ENCODE assay signal across 8 cellular contexts in the genomic region with DNA sequence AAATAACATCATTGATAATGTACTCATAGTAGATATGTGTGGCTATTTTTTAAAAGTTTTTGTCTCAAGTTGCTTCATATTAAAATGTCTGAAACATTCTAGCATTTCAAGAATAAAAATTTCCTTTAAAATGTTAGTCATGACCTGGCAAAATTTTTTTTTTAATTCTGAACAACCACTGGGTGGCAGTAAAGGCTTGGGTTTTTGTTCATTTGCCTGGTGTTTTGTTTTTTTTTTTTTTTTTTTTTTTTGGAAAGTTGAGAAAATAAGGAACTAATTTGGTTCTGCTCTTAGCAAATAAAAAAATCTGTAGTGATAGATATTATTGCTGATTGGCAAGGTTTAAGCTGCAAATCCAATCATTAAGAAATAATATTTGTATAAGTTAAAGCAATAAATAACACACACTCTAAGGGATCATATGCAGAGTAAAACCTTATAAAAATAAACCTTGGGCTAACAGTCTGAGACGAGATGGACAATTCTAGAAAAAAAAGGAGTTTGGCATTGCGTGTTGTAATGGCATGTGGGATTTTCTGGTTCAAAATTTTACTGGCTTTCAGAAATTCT.
DNase-seq lines count a peak whose midpoint lies in the region; ATAC-seq, FAIRE-seq and TF ChIP-seq lines count a peak whose summit lies in the region.

No MANE protein-coding gene starts in this region.

- H3K4me3 ChIP-seq in K562 (no peak overlapping the region), lower lobe of right lung (no peak overlapping the region)

- no peaks in the 10 kb centered on the region for H3K79me2 ChIP-seq in K562 (ENCODE audit: control insufficient read depth, insufficient read depth, low read length)

- H3K9me1 ChIP-seq in K562 (ENCODE audit: control insufficient read depth, insufficient read depth, low read length) = no peaks in the 10 kb centered on the region

- peak; percentile 4 to 11 for DNase-seq in activated T-cell treated with anti-CD3 and anti-CD28 coated beads, Interleukin-2, amount 50 U/mL, for 72 hours
- no peak for DNase-seq in activated T-cell treated with anti-CD3 and anti-CD28 coated beads for 4 hours
- DNase-seq in M059J (ENCODE audit: low read depth) = peak; percentile 48
- DNase-seq in K562 (ENCODE audit: extremely low read depth in 1 of 4, low spot score in 3 of 4) = peak; percentile 15 to 68 (median 20)
- DNase-seq in lower lobe of right lung = no peak

- CTCF ChIA-PET in K562 (lab: Yijun Ruan, JAX; ENCODE audit: low intra/inter-chr PET ratio) = interaction anchor here (0.7 to 3.4 kb wide), 4 partner anchors 21 to 349 kb away, joined by 3 to 27 read pairs (median 17); no protein-coding TSS in a partner anchor

- TF ChIP-seq CTCF in K562 (IDR thresholded peaks at IDR 0.05 in 2 of 3, conservative IDR thresholded peaks at IDR 0.05 in 1 of 3; ENCODE audit: insufficient read depth in 2 of 3, low read depth in 1 of 3, low read length in 3 of 3) (peak; percentile 17 to 67 (median 47); a peak in 3 of 6 replicates), lower lobe of right lung (IDR thresholded peaks at IDR 0.05) (peak; percentile 58)

- no peaks in the 10 kb centered on the region for H3K36me3 Mint-ChIP-seq in activated T-cell treated with anti-CD3 and anti-CD28 coated beads, Interleukin-2, amount 50 U/mL, for 72 hours (ENCODE audit: insufficient read depth in 2 of 2)
- no peaks in the 10 kb centered on the region for H3K36me3 Mint-ChIP-seq in activated T-helper 17 cell treated with anti-CD3 and anti-CD28 coated beads, Interleukin-2, amount 50 U/mL, for 72 hours (ENCODE audit: low read depth)

- TF ChIP-seq POLR2A in K562 (conservative IDR thresholded peaks at IDR 0.05) = no peak

- no peak overlapping the region for H3K27ac ChIP-seq in K562 (ENCODE audit: extremely low read depth, low read depth, low read length)
- H3K27ac ChIP-seq in lower lobe of right lung = no peak overlapping the region

- H3K27me3 Mint-ChIP-seq in activated T-cell treated with anti-CD3 and anti-CD28 coated beads, Interleukin-2, amount 50 U/mL, for 72 hours (ENCODE audit: low read depth) = peaks cover 32% of the 10 kb centered on the region
- H3K27me3 Mint-ChIP-seq in activated T-helper 17 cell treated with anti-CD3 and anti-CD28 coated beads, Interleukin-2, amount 50 U/mL, for 72 hours = peaks cover 3% of the 10 kb centered on the region

- no peak for ATAC-seq in activated T-cell treated with anti-CD3 and anti-CD28 coated beads, Interleukin-2, amount 50 U/mL, for 72 hours (replicated peaks in 1 of 2)
- ATAC-seq in K562 = no peak
- ATAC-seq in lower lobe of right lung = peak in 1 of 2 donors; percentile 28
- no peak for ATAC-seq in activated T-helper 17 cell treated with anti-CD3 and anti-CD28 coated beads, Interleukin-2, amount 50 U/mL, for 72 hours (replicated peaks)
- no peak for ATAC-seq in HG02588 (IDR thresholded peaks at IDR 0.05; ENCODE audit: unreplicated experiment)
- ATAC-seq in HG03045 (IDR thresholded peaks at IDR 0.05; ENCODE audit: unreplicated experiment) = no peak

- in situ Hi-C loops in K562 (cut with MboI) = loop anchor here (5.0 to 25.0 kb wide), 3 partner anchors 270 to 1172 kb away; no protein-coding TSS in a partner anchor

- H3K9ac ChIP-seq in K562 (ENCODE audit: insufficient read depth in 1 of 2, low read depth in 2 of 2, low read length in 2 of 2) = no peak overlapping the region

- H3K4me2 ChIP-seq in K562 (ENCODE audit: insufficient read depth, low read length) = no peak overlapping the region

- H2AFZ ChIP-seq in K562 (ENCODE audit: low read depth, low read length) = no peak overlapping the region

- intact Hi-C loops in K562 (cut with micrococcal nuclease) = loop anchor here (1.0 to 5.0 kb wide), 5 partner anchors 158 to 1976 kb away; partner anchors contain the start of gene HPGD
- intact Hi-C loops in lower lobe of right lung (cut with DNase I) = loop anchor here (5.0 to 10.0 kb wide), 2 partner anchors 267 to 1170 kb away; no protein-coding TSS in a partner anchor

- H3K9me3 ChIP-seq in K562 (replicated peaks; ENCODE audit: control insufficient read depth, insufficient read depth, low read depth, low read length) (peaks cover 3% of the 10 kb centered on the region; the same call in 1 of the 2 replicates), lower lobe of right lung (no peaks in the 10 kb centered on the region)

- no peaks in the 10 kb centered on the region for H3K4me1 Mint-ChIP-seq in activated T-cell treated with anti-CD3 and anti-CD28 coated beads, Interleukin-2, amount 50 U/mL, for 72 hours (ENCODE audit: low read depth)
- no peaks in the 10 kb centered on the region for H3K4me1 Mint-ChIP-seq in activated T-helper 17 cell treated with anti-CD3 and anti-CD28 coated beads, Interleukin-2, amount 50 U/mL, for 72 hours

- H3K4me3 Mint-ChIP-seq in activated T-cell treated with anti-CD3 and anti-CD28 coated beads, Interleukin-2, amount 50 U/mL, for 72 hours = no peak overlapping the region
- no peak overlapping the region for H3K4me3 Mint-ChIP-seq in activated T-helper 17 cell treated with anti-CD3 and anti-CD28 coated beads, Interleukin-2, amount 50 U/mL, for 72 hours

- H4K20me1 ChIP-seq in K562 (replicated peaks; ENCODE audit: control insufficient read depth, insufficient read depth, low read length) = no peaks in the 10 kb centered on the region

- H3K27me3 ChIP-seq in K562 (ENCODE audit: control insufficient read depth in 2 of 2, insufficient read depth in 2 of 2, low read length in 2 of 2) = no peaks in the 10 kb centered on the region
- H3K27me3 ChIP-seq in lower lobe of right lung (ENCODE audit: low read depth) = no peaks in the 10 kb centered on the region

- H3K36me3 ChIP-seq in K562 (ENCODE audit: control insufficient read depth, insufficient read depth, low read length) (no peaks in the 10 kb centered on the region), lower lobe of right lung (no peaks in the 10 kb centered on the region)

- 33% methylated on average over 2 of the region's 2 CpGs for WGBS in K562 (ENCODE audit: insufficient coverage, low coverage, missing lambda C conversion rate)

- no peaks in the 10 kb centered on the region for H3K9me3 Mint-ChIP-seq in activated T-cell treated with anti-CD3 and anti-CD28 coated beads, Interleukin-2, amount 50 U/mL, for 72 hours
- no peaks in the 10 kb centered on the region for H3K9me3 Mint-ChIP-seq in activated T-helper 17 cell treated with anti-CD3 and anti-CD28 coated beads, Interleukin-2, amount 50 U/mL, for 72 hours

- TF ChIP-seq EP300 in K562 (IDR thresholded peaks at IDR 0.05; ENCODE audit: low read length) = no peak

- TF ChIP-seq RAD21 in K562 (CRISPR knock-in tag; conservative IDR thresholded peaks at IDR 0.05 in 1 of 2, IDR thresholded peaks at IDR 0.05 in 1 of 2) = peak; percentile 55 to 80

- H3K4me1 ChIP-seq in K562 (replicated peaks in 1 of 2; ENCODE audit: control insufficient read depth in 2 of 2, insufficient read depth in 2 of 2, low read length in 2 of 2) (no peaks in the 10 kb centered on the region), lower lobe of right lung (no peaks in the 10 kb centered on the region)

- no TSS peak for BruUV-seq in K562 (replicated peaks; lab: Mats Ljungman, UMichigan)

- no peak overlapping the region for H3K27ac Mint-ChIP-seq in activated T-cell treated with anti-CD3 and anti-CD28 coated beads, Interleukin-2, amount 50 U/mL, for 72 hours
- no peak overlapping the region for H3K27ac Mint-ChIP-seq in activated T-helper 17 cell treated with anti-CD3 and anti-CD28 coated beads, Interleukin-2, amount 50 U/mL, for 72 hours

- peak; percentile 87 for FAIRE-seq in K562 (lab: Jason Lieb, UNC)

- POLR2A ChIA-PET in K562 (lab: Yijun Ruan, JAX) = no interaction called here

TF ChIP-seq in K562, 482 proteins besides CTCF, POLR2A, EP300 and RAD21 (continues in another document):
- TF ChIP-seq HMG20A (CRISPR knock-in tag; conservative IDR thresholded peaks at IDR 0.05) = no peak
- peak; percentile 16; the same call in 1 of the 2 replicates for TF ChIP-seq CC2D1A (IDR thresholded peaks at IDR 0.05)
- peak; percentile 68 for TF ChIP-seq C11orf30 (IDR thresholded peaks at IDR 0.05; ENCODE audit: low read depth)
- TF ChIP-seq FIP1L1 (IDR thresholded peaks at IDR 0.05; ENCODE audit: low read depth, low read length, poor library complexity, severe bottlenecking) = no peak
- TF ChIP-seq, protein P1, sequence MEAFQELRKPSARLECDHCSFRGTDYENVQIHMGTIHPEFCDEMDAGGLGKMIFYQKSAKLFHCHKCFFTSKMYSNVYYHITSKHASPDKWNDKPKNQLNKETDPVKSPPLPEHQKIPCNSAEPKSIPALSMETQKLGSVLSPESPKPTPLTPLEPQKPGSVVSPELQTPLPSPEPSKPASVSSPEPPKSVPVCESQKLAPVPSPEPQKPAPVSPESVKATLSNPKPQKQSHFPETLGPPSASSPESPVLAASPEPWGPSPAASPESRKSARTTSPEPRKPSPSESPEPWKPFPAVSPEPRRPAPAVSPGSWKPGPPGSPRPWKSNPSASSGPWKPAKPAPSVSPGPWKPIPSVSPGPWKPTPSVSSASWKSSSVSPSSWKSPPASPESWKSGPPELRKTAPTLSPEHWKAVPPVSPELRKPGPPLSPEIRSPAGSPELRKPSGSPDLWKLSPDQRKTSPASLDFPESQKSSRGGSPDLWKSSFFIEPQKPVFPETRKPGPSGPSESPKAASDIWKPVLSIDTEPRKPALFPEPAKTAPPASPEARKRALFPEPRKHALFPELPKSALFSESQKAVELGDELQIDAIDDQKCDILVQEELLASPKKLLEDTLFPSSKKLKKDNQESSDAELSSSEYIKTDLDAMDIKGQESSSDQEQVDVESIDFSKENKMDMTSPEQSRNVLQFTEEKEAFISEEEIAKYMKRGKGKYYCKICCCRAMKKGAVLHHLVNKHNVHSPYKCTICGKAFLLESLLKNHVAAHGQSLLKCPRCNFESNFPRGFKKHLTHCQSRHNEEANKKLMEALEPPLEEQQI (IDR thresholded peaks at IDR 0.05) = no peak
- TF ChIP-seq KLF1 (tag; IDR thresholded peaks at IDR 0.05) = no peak
- TF ChIP-seq THRB (CRISPR knock-in tag; conservative IDR thresholded peaks at IDR 0.05) = no peak
- TF ChIP-seq SMC3 (conservative IDR thresholded peaks at IDR 0.05; ENCODE audit: insufficient read depth, low read depth, low read length) = peak; percentile 51; the same call in 1 of the 2 replicates

Comparison
In these comparisons a context has a peak if more than half of its experiments do, and no peak if none do; other contexts are left out.
1. DNase-seq: peak in activated T-cell treated with anti-CD3 and anti-CD28 coated beads, Interleukin-2, amount 50 U/mL, for 72 hours (2 of 2), M059J (single experiment) and K562 (4 of 4); none in activated T-cell treated with anti-CD3 and anti-CD28 coated beads for 4 hours (single experiment) and lower lobe of right lung (single experiment).